ENCODE assay signal across 8 cellular contexts in the genomic region with DNA sequence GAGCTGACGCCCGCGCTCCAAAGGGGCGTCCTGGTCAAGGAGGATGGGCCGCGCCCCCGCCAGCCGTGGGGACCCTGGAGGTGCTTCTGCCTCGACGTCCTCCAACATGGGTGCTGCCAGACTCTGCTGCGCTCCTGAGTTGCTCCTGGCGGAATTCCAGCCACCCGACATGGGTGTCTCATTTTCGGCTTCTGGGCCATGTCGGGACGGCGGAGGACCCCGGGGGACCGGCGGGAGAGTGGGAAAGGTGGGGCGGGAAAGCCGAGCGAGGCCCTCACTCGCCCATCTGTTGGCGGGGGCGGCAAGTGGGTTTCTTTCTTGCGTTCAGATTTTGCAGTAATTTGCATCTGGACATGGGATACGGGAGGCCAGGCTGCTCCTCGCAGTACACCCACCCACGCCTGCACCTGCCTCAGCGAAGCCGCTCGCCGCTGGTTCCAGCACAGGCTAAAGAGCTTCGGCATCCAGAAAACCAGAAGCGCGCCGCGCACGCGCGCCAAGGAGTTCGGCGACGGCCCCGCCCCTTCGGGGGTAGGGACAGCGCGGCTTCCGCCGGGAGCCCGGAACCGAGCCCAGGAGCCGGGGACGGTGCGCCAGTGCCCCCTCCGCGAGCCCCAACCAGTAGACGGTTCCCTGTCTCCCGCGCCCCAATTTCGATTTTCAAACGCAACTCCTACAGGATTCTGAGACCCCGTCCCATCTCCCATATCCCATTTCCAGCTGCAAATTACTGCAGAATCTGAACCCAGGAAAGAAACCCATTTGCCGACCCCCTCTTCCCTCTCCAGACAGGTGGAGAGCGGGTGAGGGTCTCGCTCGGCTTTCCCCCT. TPM values are rescaled to one million over a fixed set of nuclear protein-coding genes. Genes with fewer than 3 reads are reported as not detected.
DNase-seq lines count a peak whose midpoint lies in the region; ATAC-seq lines count a peak whose summit lies in the region.

A gene (plus strand): TSS at position 563 of the 830 bp plus-strand sequence. CDS start 320 bp downstream, outside the sequence.

- H2BK12ac ChIP-seq in mesenchymal stem cell (ENCODE audit: low read length in 2 of 2): peak within 1 kb of the TSS in 1 of 2 experiments; percentile 64

- H3K4me1 ChIP-seq in mesenchymal stem cell (ENCODE audit: control insufficient read depth, insufficient read depth, low read depth, low read length): peaks cover 32% of the 10 kb centered on the region

- H2AK5ac ChIP-seq in mesenchymal stem cell (ENCODE audit: low read length, severe bottlenecking): no peak within 1 kb of the TSS

- peak within 1 kb of the TSS; percentile 85 for H3K9ac ChIP-seq in mesenchymal stem cell (ENCODE audit: low read length)

- peak; percentile 59 for ATAC-seq in GM19452 (IDR thresholded peaks at IDR 0.05; ENCODE audit: unreplicated experiment)
- peak; percentile 86 for ATAC-seq in activated CD8-positive, alpha-beta T cell treated with anti-CD3 and anti-CD28 coated beads, Interleukin-2, amount 10 ng/mL, durations not matched to agents 7 days and 5 days

- CTCF ChIA-PET in activated CD8-positive, alpha-beta T cell treated with anti-CD3 and anti-CD28 coated beads, Interleukin-2, amount 10 ng/mL, durations not matched to agents 7 days and 5 days (lab: Charles Lee): interaction anchor here (0.8 to 8.9 kb wide), 5 partner anchors 22 to 148 kb away, joined by 3 to 210 read pairs (median 14); a partner anchor contains a TSS

- peak within 1 kb of the TSS; percentile 87 for H3K27ac Mint-ChIP-seq in activated CD8-positive, alpha-beta T cell treated with anti-CD3 and anti-CD28 coated beads, Interleukin-2, amount 10 ng/mL, durations not matched to agents 7 days and 5 days

- peak within 1 kb of the TSS; percentile 46 for H2BK15ac ChIP-seq in mesenchymal stem cell (ENCODE audit: low read depth, poor library complexity, severe bottlenecking)

- peaks cover 48% of the 10 kb centered on the region for H3K4me1 Mint-ChIP-seq in activated CD8-positive, alpha-beta T cell treated with anti-CD3 and anti-CD28 coated beads, Interleukin-2, amount 10 ng/mL, durations not matched to agents 7 days and 5 days (ENCODE audit: low read depth)

- peak within 1 kb of the TSS in 1 of 2 experiments; percentile 69 for H3K18ac ChIP-seq in mesenchymal stem cell (ENCODE audit: low read depth in 1 of 2, low read length in 2 of 2)

- H3K36me3 ChIP-seq in mesenchymal stem cell (ENCODE audit: control insufficient read depth in 1 of 2, insufficient read depth in 2 of 2, low read depth in 1 of 2, low read length in 2 of 2): peaks cover 3 to 7% of the 10 kb centered on the region in 2 experiments

- peaks cover 15% of the 10 kb centered on the region for H3K36me3 Mint-ChIP-seq in activated CD8-positive, alpha-beta T cell treated with anti-CD3 and anti-CD28 coated beads, Interleukin-2, amount 10 ng/mL, durations not matched to agents 7 days and 5 days (ENCODE audit: low read depth)

- peak within 1 kb of the TSS; percentile 92 for H3K4me3 Mint-ChIP-seq in activated CD8-positive, alpha-beta T cell treated with anti-CD3 and anti-CD28 coated beads, Interleukin-2, amount 10 ng/mL, durations not matched to agents 7 days and 5 days

- POLR2A ChIA-PET in activated CD8-positive, alpha-beta T cell treated with anti-CD3 and anti-CD28 coated beads, Interleukin-2, amount 10 ng/mL, durations not matched to agents 7 days and 5 days (lab: Charles Lee): interaction anchor here (0.7 to 2.5 kb wide), 10 partner anchors 14 to 161 kb away, joined by 3 to 10 read pairs (median 4); a partner anchor contains a TSS

- peak within 1 kb of the TSS in 1 of 2 experiments; percentile 84 for H3K23ac ChIP-seq in mesenchymal stem cell (ENCODE audit: low read length in 2 of 2)

- H4K8ac ChIP-seq in mesenchymal stem cell (ENCODE audit: low read length): peak within 1 kb of the TSS; percentile 67

- H3K27me3 Mint-ChIP-seq in activated CD8-positive, alpha-beta T cell treated with anti-CD3 and anti-CD28 coated beads, Interleukin-2, amount 10 ng/mL, durations not matched to agents 7 days and 5 days (ENCODE audit: low read depth): no peaks in the 10 kb centered on the region

- H3K27ac ChIP-seq in mesenchymal stem cell (ENCODE audit: low read length, poor library complexity, severe bottlenecking): no peak within 1 kb of the TSS

- H3K4me2 ChIP-seq in mesenchymal stem cell (ENCODE audit: low read length, poor library complexity, severe bottlenecking): peak within 1 kb of the TSS; percentile 98

- H2AFZ ChIP-seq in mesenchymal stem cell (ENCODE audit: low read depth, low read length): peak within 1 kb of the TSS; percentile 72

- WGBS in mesenchymal stem cell: 1% methylated on average over 62 of the region's 68 CpGs

- H3K4ac ChIP-seq in mesenchymal stem cell (ENCODE audit: low read depth in 1 of 2, low read length in 2 of 2): peak within 1 kb of the TSS; percentile 6 to 74

- H3K9me3 ChIP-seq in mesenchymal stem cell (ENCODE audit: control insufficient read depth, low read length): no peaks in the 10 kb centered on the region

- peaks cover 10% of the 10 kb centered on the region for H3K79me1 ChIP-seq in mesenchymal stem cell (replicated peaks; ENCODE audit: low read length, poor library complexity, severe bottlenecking)

- no peak within 1 kb of the TSS for H4K91ac ChIP-seq in mesenchymal stem cell (ENCODE audit: low read length)

- H3K9me3 Mint-ChIP-seq in activated CD8-positive, alpha-beta T cell treated with anti-CD3 and anti-CD28 coated beads, Interleukin-2, amount 10 ng/mL, durations not matched to agents 7 days and 5 days (ENCODE audit: insufficient read depth): no peaks in the 10 kb centered on the region

- peak within 1 kb of the TSS in 1 of 2 experiments; percentile 89 for H3K14ac ChIP-seq in mesenchymal stem cell (ENCODE audit: low read length in 2 of 2)

- peak within 1 kb of the TSS; percentile 75 for H2BK120ac ChIP-seq in mesenchymal stem cell (ENCODE audit: low read depth, low read length)

- peak within 1 kb of the TSS; percentile 66 to 94 for H3K4me3 ChIP-seq in mesenchymal stem cell (ENCODE audit: insufficient read depth in 1 of 2, low read depth in 1 of 2, low read length in 2 of 2)

- DNase-seq in CD1c-positive myeloid dendritic cell (ENCODE audit: extremely low spot score): peak; percentile 95
- DNase-seq in HPDE6-E6E7 (ENCODE audit: extremely low spot score): peak; percentile 94
- DNase-seq in NCI-H82 treated with DMSO at 0.1 percent for 48 hours (lab: John Stamatoyannopoulos, UW; ENCODE audit: unreplicated experiment): peak; percentile 74
- peak; percentile 92 for DNase-seq in activated CD8-positive, alpha-beta T cell treated with anti-CD3 and anti-CD28 coated beads, Interleukin-2, amount 10 ng/mL, durations not matched to agents 7 days and 5 days
- peak; percentile 84 for DNase-seq in effector CD8-positive, alpha-beta T cell (lab: John Stamatoyannopoulos, UW)
- DNase-seq in mesenchymal stem cell: peak; percentile 84
- DNase-seq in stimulated activated CD8-positive, alpha-beta memory T cell treated with anti-CD3 and anti-CD28 coated beads, Interleukin-12 subunit alpha, Interleukin-12 subunit beta, amount 100 ng/mL, for 24 hours (ENCODE audit: extremely low read depth): peak; percentile 75

- H2BK5ac ChIP-seq in mesenchymal stem cell (ENCODE audit: low read depth, low read length, poor library complexity, severe bottlenecking): no peak within 1 kb of the TSS

- no peaks in the 10 kb centered on the region for H3K27me3 ChIP-seq in mesenchymal stem cell (ENCODE audit: control insufficient read depth in 1 of 2, insufficient read depth in 1 of 2, low read length in 2 of 2)

RNA-seq across cellular contexts. Expression of the gene that starts here (rescaled TPM):
- 10 to 100 TPM; 16.1 to 17.0 TPM for total RNA-seq in activated CD8-positive, alpha-beta T cell treated with anti-CD3 and anti-CD28 coated beads, Interleukin-2, amount 10 ng/mL, durations not matched to agents 7 days and 5 days
- 6.8 TPM for polyA plus RNA-seq in mesenchymal stem cell (2013, experiment 1 of 2)
- polyA plus RNA-seq in mesenchymal stem cell (2013, experiment 2 of 2): 6.8 TPM
